19 cellular contexts compared by ENCODE assay signal in genomic region chr9:134320916-134321570, GRCh38. TPM values are rescaled to one million over a fixed set of nuclear protein-coding genes. Genes with fewer than 3 reads are reported as not detected.
A peak's percentile ranks its signal among the peaks of the same experiment; 100 is the strongest.
DNase-seq lines count a peak whose midpoint lies in the region; ATAC-seq and TF ChIP-seq lines count a peak whose summit lies in the region.
"Had no signal": no experiment of that assay in that cellular context is flagged by ENCODE, and none has a peak within 500 bp of the region (broad histone marks: within the 10 kb centered on the region; RNA-seq: fewer than 3 reads in every experiment).

No MANE protein-coding gene starts in this region.

- H3K9me3 ChIP-seq in right atrium auricular region (no peaks in the 10 kb centered on the region), neural cell (ENCODE audit: low read length) (no peaks in the 10 kb centered on the region), aorta (ENCODE audit: control insufficient read depth, low read length) (no peaks in the 10 kb centered on the region)
- H3K9me3 ChIP-seq: A549 had no signal

- H2AFZ ChIP-seq in neural cell (ENCODE audit: low read depth, low read length) = no peak overlapping the region

- 86% methylated on average over 26 of the region's 26 CpGs for WGBS in aorta, 2 donors

- TF ChIP-seq CTCF in right atrium auricular region (IDR thresholded peaks at IDR 0.05) = no peak
- no peak for TF ChIP-seq CTCF in neural cell (IDR thresholded peaks at IDR 0.05; ENCODE audit: poor library complexity, severe bottlenecking)

- H3K4me3 Mint-ChIP-seq in T-cell = no peak overlapping the region
- H3K4me3 Mint-ChIP-seq: activated CD4-positive, alpha-beta T cell treated with anti-CD3 and anti-CD28 coated beads, Interleukin-2, amount 10 ng/mL, durations not matched to agents 24 days and 14 days; activated naive CD8-positive, alpha-beta T cell; CD8-positive, alpha-beta T cell; natural killer cell; stimulated activated naive B cell treated with anti-CD40 and anti-IgM and Interleukin-4, amounts not matched to agents 10 μg/mL and 1 μg/mL and 100 μg/mL, for 72 hours had no signal

- intact Hi-C loops in Right ventricle myocardium inferior (cut with DNase I) = loop anchor here (5.0 to 10.0 kb wide), 2 partner anchors 39 to 54 kb away; no protein-coding TSS in a partner anchor
- intact Hi-C loops in left cardiac atrium (cut with DNase I) = loop anchor here (5.0 to 10.0 kb wide), 2 partner anchors 116 to 134 kb away; no protein-coding TSS in a partner anchor
- intact Hi-C loops in aorta (cut with DNase I) = loop anchor here (2.0 to 10.0 kb wide), 4 partner anchors 114 to 326 kb away; partner anchors contain the start of gene BRD3 (in 1 of the 2)

- peaks cover 0 to 36% of the 10 kb centered on the region in 2 donors for H3K4me1 ChIP-seq in right atrium auricular region
- H3K4me1 ChIP-seq in aorta (ENCODE audit: control insufficient read depth in 1 of 2, insufficient read depth in 2 of 2, low read length in 2 of 2) = no peaks in the 10 kb centered on the region

- H3K36me3 Mint-ChIP-seq in T-cell = no peaks in the 10 kb centered on the region
- H3K36me3 Mint-ChIP-seq: activated naive CD8-positive, alpha-beta T cell; CD8-positive, alpha-beta T cell; natural killer cell; stimulated activated naive B cell treated with anti-CD40 and anti-IgM and Interleukin-4, amounts not matched to agents 10 μg/mL and 1 μg/mL and 100 μg/mL, for 72 hours had no signal

- H3K79me2 ChIP-seq in neural cell (replicated peaks; ENCODE audit: insufficient read depth, low read length) = no peaks in the 10 kb centered on the region

- H4K20me1 ChIP-seq in neural cell (ENCODE audit: insufficient read depth) = no peaks in the 10 kb centered on the region

- H3K4me3 ChIP-seq in right atrium auricular region (no peak overlapping the region), neural cell (ENCODE audit: low read length) (peak overlapping the region; percentile 45), aorta (ENCODE audit: low read length in 2 of 2) (no peak overlapping the region)
- H3K4me3 ChIP-seq: A549 had no signal

- POLR2A ChIA-PET in T-cell (lab: Charles Lee) = no interaction called here

- TF ChIP-seq RAD21 in neural cell (conservative IDR thresholded peaks at IDR 0.05) = no peak

- TF ChIP-seq EP300 in neural cell (conservative IDR thresholded peaks at IDR 0.05; ENCODE audit: poor library complexity, severe bottlenecking) = no peak

- H3K27ac Mint-ChIP-seq in T-cell = no peak overlapping the region
- H3K27ac Mint-ChIP-seq: activated CD4-positive, alpha-beta T cell treated with anti-CD3 and anti-CD28 coated beads, Interleukin-2, amount 10 ng/mL, durations not matched to agents 24 days and 14 days; activated naive CD8-positive, alpha-beta T cell; natural killer cell; stimulated activated naive B cell treated with anti-CD40 and anti-IgM and Interleukin-4, amounts not matched to agents 10 μg/mL and 1 μg/mL and 100 μg/mL, for 72 hours had no signal

- H3K27me3 Mint-ChIP-seq in T-cell = no peaks in the 10 kb centered on the region
- H3K27me3 Mint-ChIP-seq: activated naive CD8-positive, alpha-beta T cell had no signal

- H3K4me2 ChIP-seq in neural cell (ENCODE audit: low read length) = peak overlapping the region; percentile 34
- H3K4me2 ChIP-seq: A549 had no signal

- peak overlapping the region; percentile 32 for H3K9ac ChIP-seq in neural cell (ENCODE audit: low read length)

- H3K36me3 ChIP-seq in right atrium auricular region (no peaks in the 10 kb centered on the region), neural cell (ENCODE audit: insufficient read depth, low read length) (no peaks in the 10 kb centered on the region), aorta (ENCODE audit: control insufficient read depth in 1 of 2, insufficient read depth in 2 of 2, low read length in 1 of 2) (no peaks in the 10 kb centered on the region)

- CTCF ChIA-PET in T-cell (lab: Charles Lee) = no interaction called here

- H3K27me3 ChIP-seq in right atrium auricular region = no peaks in the 10 kb centered on the region
- no peaks in the 10 kb centered on the region for H3K27me3 ChIP-seq in neural cell (ENCODE audit: insufficient read depth, low read depth, low read length)
- H3K27me3 ChIP-seq in aorta (ENCODE audit: control insufficient read depth in 1 of 2, insufficient read depth in 2 of 2, low read length in 1 of 2) = no peaks in the 10 kb centered on the region

- H3K27ac ChIP-seq in right atrium auricular region = no peak overlapping the region
- H3K27ac ChIP-seq in neural cell (ENCODE audit: low read length) = peak overlapping the region; percentile 54
- H3K27ac ChIP-seq in aorta (ENCODE audit: low read depth in 1 of 2, low read length in 2 of 2) = no peak overlapping the region
- H3K27ac ChIP-seq: A549 had no signal

- no peaks in the 10 kb centered on the region for H3K9me2 ChIP-seq in neural cell (ENCODE audit: insufficient read depth, low read length)

- peak; percentile 69 for DNase-seq in Right ventricle myocardium inferior (ENCODE audit: missing footprints)
- DNase-seq in right atrium auricular region (ENCODE audit: low spot score) = no peak
- DNase-seq in left cardiac atrium = peak; percentile 36
- DNase-seq in aorta = peak; percentile 32 to 55
- no peak for DNase-seq in NCI-H1436 treated with DMSO at 0.1 percent for 48 hours (lab: John Stamatoyannopoulos, UW)
- DNase-seq in T-cell = no peak
- DNase-seq: activated CD4-positive, alpha-beta T cell treated with anti-CD3 and anti-CD28 coated beads, Interleukin-2, amount 10 ng/mL, durations not matched to agents 24 days and 14 days; effector CD4-positive, alpha-beta T cell; HCEC 1CT; hippocampal formation; natural killer cell; SHP77; stimulated activated naive B cell treated with anti-CD40 and anti-IgM and Interleukin-4, amounts not matched to agents 10 μg/mL and 1 μg/mL and 100 μg/mL, for 72 hours; T-helper 9 cell had no signal

- no peak for ATAC-seq in Right ventricle myocardium inferior
- no peak for ATAC-seq in left cardiac atrium
- no peak for ATAC-seq in aorta (ENCODE audit: low FRiP score)
- ATAC-seq in GM18907 (IDR thresholded peaks at IDR 0.05; ENCODE audit: unreplicated experiment) = no peak
- no peak for ATAC-seq in T-cell (replicated peaks in 1 of 4)
- ATAC-seq: A549; CD8-positive, alpha-beta T cell; natural killer cell; stimulated activated naive B cell treated with anti-CD40 and anti-IgM and Interleukin-4, amounts not matched to agents 10 μg/mL and 1 μg/mL and 100 μg/mL, for 72 hours had no signal

- no peaks in the 10 kb centered on the region for H3K9me3 Mint-ChIP-seq in T-cell
- H3K9me3 Mint-ChIP-seq: activated CD4-positive, alpha-beta T cell treated with anti-CD3 and anti-CD28 coated beads, Interleukin-2, amount 10 ng/mL, durations not matched to agents 24 days and 14 days; CD8-positive, alpha-beta T cell; natural killer cell; stimulated activated naive B cell treated with anti-CD40 and anti-IgM and Interleukin-4, amounts not matched to agents 10 μg/mL and 1 μg/mL and 100 μg/mL, for 72 hours had no signal

- H3F3A ChIP-seq in neural cell (ENCODE audit: insufficient read depth, low read length, poor library complexity, severe bottlenecking) = no peaks in the 10 kb centered on the region

- H3K4me1 Mint-ChIP-seq in T-cell = peaks cover 4 to 10% (median 6%) of the 10 kb centered on the region in 3 donors

TF ChIP-seq in neural cell, 6 proteins besides CTCF, POLR2A, EP300 and RAD21:
- TF ChIP-seq TAF1 (IDR thresholded peaks at IDR 0.05; ENCODE audit: low read depth) (no peak), POLR2AphosphoS5 (IDR thresholded peaks at IDR 0.05) (peak; percentile 17), MXI1 (conservative IDR thresholded peaks at IDR 0.05; ENCODE audit: poor library complexity, severe bottlenecking) (no peak), EZH2 (IDR thresholded peaks at IDR 0.05; ENCODE audit: borderline replicate concordance, insufficient read depth, low read length, poor library complexity, severe bottlenecking) (no peak), SMC3 (conservative IDR thresholded peaks at IDR 0.05; ENCODE audit: poor library complexity) (no peak)
- TF ChIP-seq, protein P1, sequence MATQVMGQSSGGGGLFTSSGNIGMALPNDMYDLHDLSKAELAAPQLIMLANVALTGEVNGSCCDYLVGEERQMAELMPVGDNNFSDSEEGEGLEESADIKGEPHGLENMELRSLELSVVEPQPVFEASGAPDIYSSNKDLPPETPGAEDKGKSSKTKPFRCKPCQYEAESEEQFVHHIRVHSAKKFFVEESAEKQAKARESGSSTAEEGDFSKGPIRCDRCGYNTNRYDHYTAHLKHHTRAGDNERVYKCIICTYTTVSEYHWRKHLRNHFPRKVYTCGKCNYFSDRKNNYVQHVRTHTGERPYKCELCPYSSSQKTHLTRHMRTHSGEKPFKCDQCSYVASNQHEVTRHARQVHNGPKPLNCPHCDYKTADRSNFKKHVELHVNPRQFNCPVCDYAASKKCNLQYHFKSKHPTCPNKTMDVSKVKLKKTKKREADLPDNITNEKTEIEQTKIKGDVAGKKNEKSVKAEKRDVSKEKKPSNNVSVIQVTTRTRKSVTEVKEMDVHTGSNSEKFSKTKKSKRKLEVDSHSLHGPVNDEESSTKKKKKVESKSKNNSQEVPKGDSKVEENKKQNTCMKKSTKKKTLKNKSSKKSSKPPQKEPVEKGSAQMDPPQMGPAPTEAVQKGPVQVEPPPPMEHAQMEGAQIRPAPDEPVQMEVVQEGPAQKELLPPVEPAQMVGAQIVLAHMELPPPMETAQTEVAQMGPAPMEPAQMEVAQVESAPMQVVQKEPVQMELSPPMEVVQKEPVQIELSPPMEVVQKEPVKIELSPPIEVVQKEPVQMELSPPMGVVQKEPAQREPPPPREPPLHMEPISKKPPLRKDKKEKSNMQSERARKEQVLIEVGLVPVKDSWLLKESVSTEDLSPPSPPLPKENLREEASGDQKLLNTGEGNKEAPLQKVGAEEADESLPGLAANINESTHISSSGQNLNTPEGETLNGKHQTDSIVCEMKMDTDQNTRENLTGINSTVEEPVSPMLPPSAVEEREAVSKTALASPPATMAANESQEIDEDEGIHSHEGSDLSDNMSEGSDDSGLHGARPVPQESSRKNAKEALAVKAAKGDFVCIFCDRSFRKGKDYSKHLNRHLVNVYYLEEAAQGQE (IDR thresholded peaks at IDR 0.05; ENCODE audit: borderline replicate concordance) = no peak

RNA-seq across cellular contexts. Expression of gene RXRA, which starts 5.2 kb away (rescaled TPM):
- total RNA-seq in Right ventricle myocardium inferior (91.1 TPM), right atrium auricular region (10 to 100 TPM; 34.5 to 50.8 TPM), left cardiac atrium (10 to 100 TPM; 41.6 to 67.7 TPM), aorta (10 to 100 TPM; 47.5 to 67.8 TPM), T-cell (10 to 100 TPM in 4 of 5 donors, 1 to 10 TPM in 1; 5.6 to 17.7 (median 14.5) TPM)
- polyA plus RNA-seq in neural cell (2.3 and 2.7 TPM in 2 replicates), aorta (10 to 100 TPM; 17.7 to 18.0 TPM)
- polyA minus RNA-seq in neural cell = 3.8 and 4.6 TPM in 2 replicates

Comparison
In these comparisons a context has a peak if more than half of its experiments do, and no peak if none do; other contexts are left out.
1. DNase-seq: peak in Right ventricle myocardium inferior (single experiment), left cardiac atrium (single experiment) and aorta (2 of 2); none in right atrium auricular region (single experiment), NCI-H1436 treated with DMSO at 0.1 percent for 48 hours (single experiment) and T-cell (0 of 34).